1 cellular context compared by ENCODE assay signal in the genomic region with DNA sequence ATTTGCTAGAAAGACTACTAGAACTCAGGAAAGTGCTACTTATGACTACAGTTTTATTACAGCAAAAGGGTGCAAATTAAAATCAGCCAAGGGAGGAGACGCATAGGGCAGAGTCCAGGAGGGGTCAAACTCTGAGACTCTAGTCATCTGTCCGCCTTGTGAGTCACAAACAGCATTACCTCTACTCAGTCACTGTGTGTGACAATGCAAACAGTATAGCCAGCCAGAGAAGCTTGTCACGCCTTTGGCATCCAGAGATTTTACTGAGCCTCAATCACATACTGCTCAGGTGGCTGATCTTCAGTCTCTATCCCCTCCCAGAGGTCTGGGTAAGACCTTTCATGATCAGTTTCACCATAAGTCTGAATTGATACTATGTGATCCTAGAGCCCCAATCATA.
TF ChIP-seq lines count a peak whose summit lies in the region.

No MANE protein-coding gene starts in this region.

TF ChIP-seq in HepG2, 621 proteins besides CTCF, POLR2A, EP300 and RAD21 (continued from another document):
- TF ChIP-seq, protein P1, sequence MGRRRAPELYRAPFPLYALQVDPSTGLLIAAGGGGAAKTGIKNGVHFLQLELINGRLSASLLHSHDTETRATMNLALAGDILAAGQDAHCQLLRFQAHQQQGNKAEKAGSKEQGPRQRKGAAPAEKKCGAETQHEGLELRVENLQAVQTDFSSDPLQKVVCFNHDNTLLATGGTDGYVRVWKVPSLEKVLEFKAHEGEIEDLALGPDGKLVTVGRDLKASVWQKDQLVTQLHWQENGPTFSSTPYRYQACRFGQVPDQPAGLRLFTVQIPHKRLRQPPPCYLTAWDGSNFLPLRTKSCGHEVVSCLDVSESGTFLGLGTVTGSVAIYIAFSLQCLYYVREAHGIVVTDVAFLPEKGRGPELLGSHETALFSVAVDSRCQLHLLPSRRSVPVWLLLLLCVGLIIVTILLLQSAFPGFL (CRISPR knock-in tag; IDR thresholded peaks at IDR 0.05), result no peak
- TF ChIP-seq GATAD1 (CRISPR knock-in tag; IDR thresholded peaks at IDR 0.05) (no peak), FOSL2 (CRISPR knock-in tag; IDR thresholded peaks at IDR 0.05) (peak; percentile 81), HNRNPUL1 (IDR thresholded peaks at IDR 0.05; ENCODE audit: low read depth, low read length) (no peak), ZFP82 (CRISPR knock-in tag; IDR thresholded peaks at IDR 0.05; ENCODE audit: borderline replicate concordance) (no peak), TEAD3 (CRISPR knock-in tag; optimal IDR thresholded peaks at IDR 0.05; ENCODE audit: borderline replicate concordance) (peak; percentile 36), FOXA1 (IDR thresholded peaks at IDR 0.05) (no peak), FOXA1 (CRISPR knock-in tag; IDR thresholded peaks at IDR 0.05) (0 out of 2 replicates have a peak, but pooled peaks have one; percentile 16), ZSCAN9 (CRISPR knock-in tag; IDR thresholded peaks at IDR 0.05; ENCODE audit: borderline replicate concordance) (peak; percentile 57; the same call in 1 of the 2 replicates), NFKB2 (CRISPR knock-in tag; IDR thresholded peaks at IDR 0.05; ENCODE audit: borderline replicate concordance) (no peak), ZNF629 (CRISPR knock-in tag; conservative IDR thresholded peaks at IDR 0.05) (no peak), FOXK1 (CRISPR knock-in tag; IDR thresholded peaks at IDR 0.05; ENCODE audit: borderline replicate concordance, low read depth) (peak; percentile 31; the same call in 1 of the 2 replicates)
- TF ChIP-seq, protein P2, sequence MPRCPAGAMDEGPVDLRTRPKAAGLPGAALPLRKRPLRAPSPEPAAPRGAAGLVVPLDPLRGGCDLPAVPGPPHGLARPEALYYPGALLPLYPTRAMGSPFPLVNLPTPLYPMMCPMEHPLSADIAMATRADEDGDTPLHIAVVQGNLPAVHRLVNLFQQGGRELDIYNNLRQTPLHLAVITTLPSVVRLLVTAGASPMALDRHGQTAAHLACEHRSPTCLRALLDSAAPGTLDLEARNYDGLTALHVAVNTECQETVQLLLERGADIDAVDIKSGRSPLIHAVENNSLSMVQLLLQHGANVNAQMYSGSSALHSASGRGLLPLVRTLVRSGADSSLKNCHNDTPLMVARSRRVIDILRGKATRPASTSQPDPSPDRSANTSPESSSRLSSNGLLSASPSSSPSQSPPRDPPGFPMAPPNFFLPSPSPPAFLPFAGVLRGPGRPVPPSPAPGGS (CRISPR knock-in tag; IDR thresholded peaks at IDR 0.05), result no peak
